ENCODE assay signal across 8 cellular contexts in genomic region chr14:101808894-101809670, GRCh38. TPM values are rescaled to one million over a fixed set of nuclear protein-coding genes. Genes with fewer than 3 reads are reported as not detected.
A peak's percentile ranks its signal among the peaks of the same experiment; 100 is the strongest.
DNase-seq lines count a peak whose midpoint lies in the region; ATAC-seq and TF ChIP-seq lines count a peak whose summit lies in the region.

No MANE protein-coding gene starts in this region.

- H3K4me3 Mint-ChIP-seq in activated CD4-positive, alpha-beta T cell treated with anti-CD3 and anti-CD28 coated beads for 36 hours: peak overlapping the region; percentile 97

- peak overlapping the region; percentile 99 for H3K27ac Mint-ChIP-seq in activated CD4-positive, alpha-beta T cell treated with anti-CD3 and anti-CD28 coated beads for 36 hours

- CTCF ChIA-PET in activated CD4-positive, alpha-beta T cell treated with anti-CD3 and anti-CD28 coated beads for 36 hours (lab: Charles Lee): interaction anchor here (0.6 to 7.8 kb wide), 18 partner anchors 10 to 510 kb away, joined by 3 to 64 read pairs (median 4); partner anchors contain the start of gene ZNF839

- H3K9me3 ChIP-seq in adipocyte (ENCODE audit: control insufficient read depth, low read length) (no peaks in the 10 kb centered on the region), testis (no peaks in the 10 kb centered on the region)

- H3K4me1 ChIP-seq in adipocyte (ENCODE audit: control insufficient read depth, insufficient read depth, low read length) (peaks cover 38% of the 10 kb centered on the region), testis (peaks cover 19% of the 10 kb centered on the region)

- H3K27ac ChIP-seq in testis: peak overlapping the region; percentile 96 to 97

- no peak for TF ChIP-seq POLR2A in testis (IDR thresholded peaks at IDR 0.05)

- 38 to 44% methylated on average over 6 of the region's 6 CpGs for WGBS in testis, 2 donors

- H3K27me3 ChIP-seq in adipocyte (replicated peaks; ENCODE audit: control insufficient read depth, insufficient read depth, low read length): no peaks in the 10 kb centered on the region
- H3K27me3 ChIP-seq in testis: no peaks in the 10 kb centered on the region

- H3K9me3 Mint-ChIP-seq in activated CD4-positive, alpha-beta T cell treated with anti-CD3 and anti-CD28 coated beads for 36 hours (ENCODE audit: low read depth): no peaks in the 10 kb centered on the region

- intact Hi-C loops in activated CD4-positive, alpha-beta T cell treated with anti-CD3 and anti-CD28 coated beads for 36 hours (cut with DNase I, micrococcal nuclease): loop anchor here in 1 of 2 experiments (1.0 kb wide), 1 partner anchor 139 kb away; no protein-coding TSS in a partner anchor
- intact Hi-C loops in left colon (cut with DNase I, micrococcal nuclease) (no loop called here), testis (cut with DNase I; ENCODE audit: low total_unique reads) (no loop called here)

- no peak for DNase-seq in activated CD4-positive, alpha-beta T cell treated with anti-CD3 and anti-CD28 coated beads for 36 hours
- no peak for DNase-seq in activated CD4-positive, alpha-beta T cell treated with anti-CD3 and anti-CD28 coated beads for 48 hours
- DNase-seq in adipocyte (ENCODE audit: low read depth): no peak
- no peak for DNase-seq in left colon
- DNase-seq in testis: no peak
- DNase-seq in COR-L47 (lab: John Stamatoyannopoulos, UW): no peak
- no peak for DNase-seq in iPS-NIHi11 (ENCODE audit: low spot score)
- DNase-seq in SHP77 (lab: John Stamatoyannopoulos, UW): no peak

- peaks cover 25% of the 10 kb centered on the region for H3K36me3 Mint-ChIP-seq in activated CD4-positive, alpha-beta T cell treated with anti-CD3 and anti-CD28 coated beads for 36 hours (ENCODE audit: low read depth)

- H3K4me3 ChIP-seq in adipocyte (ENCODE audit: low read length): peak overlapping the region; percentile 87
- peak overlapping the region; percentile 67 to 76 for H3K4me3 ChIP-seq in testis

- H3K27me3 Mint-ChIP-seq in activated CD4-positive, alpha-beta T cell treated with anti-CD3 and anti-CD28 coated beads for 36 hours: no peaks in the 10 kb centered on the region

- no peak for TF ChIP-seq CTCF in testis (IDR thresholded peaks at IDR 0.05)

- no peak for ATAC-seq in activated CD4-positive, alpha-beta T cell treated with anti-CD3 and anti-CD28 coated beads for 36 hours
- ATAC-seq in left colon: peak; percentile 1

- H3K36me3 ChIP-seq in adipocyte (ENCODE audit: control insufficient read depth, insufficient read depth, low read length, severe bottlenecking): no peaks in the 10 kb centered on the region
- no peaks in the 10 kb centered on the region for H3K36me3 ChIP-seq in testis (ENCODE audit: low read depth, missing control alignments)

- POLR2A ChIA-PET in activated CD4-positive, alpha-beta T cell treated with anti-CD3 and anti-CD28 coated beads for 36 hours (lab: Charles Lee): interaction anchor here (0.6 to 8.3 kb wide), 21 partner anchors 10 to 1293 kb away, joined by 3 to 182 read pairs (median 5); no protein-coding TSS in a partner anchor

- H3K4me1 Mint-ChIP-seq in activated CD4-positive, alpha-beta T cell treated with anti-CD3 and anti-CD28 coated beads for 36 hours: peaks cover 41% of the 10 kb centered on the region

- peak overlapping the region; percentile 92 for H3K9ac ChIP-seq in adipocyte (ENCODE audit: low read length)

RNA-seq across cellular contexts. Expression of gene PPP2R5C, which starts 47.6 kb away (rescaled TPM):
- 100 to 1,000 TPM; 232 to 281 TPM for total RNA-seq in activated CD4-positive, alpha-beta T cell treated with anti-CD3 and anti-CD28 coated beads for 36 hours
- total RNA-seq in left colon (100 to 1,000 TPM; 139 to 144 TPM), testis (100 to 1,000 TPM; 106 to 126 TPM)
- 166 TPM for polyA plus RNA-seq in testis (ENCODE audit: insufficient read depth, low read depth, low replicate concordance)
